ENCODE assay signal across 8 cellular contexts in the genomic region with DNA sequence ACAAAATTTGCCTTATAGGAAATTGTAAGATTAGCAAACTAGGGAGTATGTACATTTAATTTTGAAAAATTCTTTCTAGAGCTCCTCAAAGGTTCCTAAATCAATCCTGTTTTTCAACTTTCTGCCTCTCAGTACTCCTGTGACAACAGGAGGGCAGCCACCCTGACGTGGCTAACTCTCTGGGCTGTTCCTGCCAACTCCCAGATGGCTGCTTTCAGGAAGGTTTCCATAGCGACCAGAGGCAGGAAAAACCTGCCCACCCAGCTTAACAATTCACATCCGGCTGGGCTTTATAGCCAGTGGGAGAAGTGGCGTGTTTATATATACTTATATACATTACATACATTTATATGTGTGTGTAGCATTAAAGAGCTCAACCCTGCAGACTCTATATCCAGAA. TPM values are rescaled to one million over a fixed set of nuclear protein-coding genes. Genes with fewer than 3 reads are reported as not detected.
DNase-seq lines count a peak whose midpoint lies in the region; ATAC-seq and TF ChIP-seq lines count a peak whose summit lies in the region.

No MANE protein-coding gene starts in this region.

- H3K79me2 ChIP-seq in MM.1S (ENCODE audit: low read length) = no peaks in the 10 kb centered on the region

- peaks cover 22% of the 10 kb centered on the region for H3K4me1 Mint-ChIP-seq in osteocyte (ENCODE audit: unreplicated experiment)
- H3K4me1 Mint-ChIP-seq in activated CD4-positive, alpha-beta T cell treated with anti-CD3 and anti-CD28 coated beads, Interleukin-2, amount 10 ng/mL, durations not matched to agents 24 days and 14 days = peaks cover 39% of the 10 kb centered on the region

- H3K27me3 Mint-ChIP-seq in osteocyte (ENCODE audit: unreplicated experiment) = no peaks in the 10 kb centered on the region
- no peaks in the 10 kb centered on the region for H3K27me3 Mint-ChIP-seq in activated CD4-positive, alpha-beta T cell treated with anti-CD3 and anti-CD28 coated beads, Interleukin-2, amount 10 ng/mL, durations not matched to agents 24 days and 14 days

- H2AFZ ChIP-seq in MM.1S (ENCODE audit: low read length) = no peak overlapping the region

- H3K9ac ChIP-seq in MM.1S (ENCODE audit: low read length) = no peak overlapping the region

- H3F3A ChIP-seq in MM.1S (ENCODE audit: insufficient read depth, low read length) = no peaks in the 10 kb centered on the region

- H4K20me1 ChIP-seq in MM.1S (ENCODE audit: insufficient read depth, low read length) = no peaks in the 10 kb centered on the region

- no peak overlapping the region for H3K27ac ChIP-seq in MM.1S (ENCODE audit: low read length)

- intact Hi-C loops in activated CD4-positive, alpha-beta T cell treated with anti-CD3 and anti-CD28 coated beads, Interleukin-2, amount 10 ng/mL, durations not matched to agents 24 days and 14 days (cut with micrococcal nuclease) = no loop called here

- no peaks in the 10 kb centered on the region for H3K9me2 ChIP-seq in MM.1S (replicated peaks; ENCODE audit: insufficient read depth, low read length)

- no peaks in the 10 kb centered on the region for H3K4me1 ChIP-seq in MM.1S (ENCODE audit: low read length)

- H3K9me3 ChIP-seq in MM.1S (replicated peaks; ENCODE audit: insufficient read depth, low read length) = no peaks in the 10 kb centered on the region

- no peak for ATAC-seq in GM21723 (IDR thresholded peaks at IDR 0.05; ENCODE audit: unreplicated experiment)

- H3K36me3 Mint-ChIP-seq in osteocyte (ENCODE audit: unreplicated experiment) = peaks cover 4% of the 10 kb centered on the region
- H3K36me3 Mint-ChIP-seq in activated CD4-positive, alpha-beta T cell treated with anti-CD3 and anti-CD28 coated beads, Interleukin-2, amount 10 ng/mL, durations not matched to agents 24 days and 14 days (ENCODE audit: low read depth) = peaks cover 28% of the 10 kb centered on the region

- DNase-seq in DMS79 (lab: John Stamatoyannopoulos, UW) (peak; percentile 46), NCI-H2227 (lab: John Stamatoyannopoulos, UW; ENCODE audit: unreplicated experiment) (peak; percentile 62), fibroblast of mammary gland (ENCODE audit: low read depth) (peak; percentile 33), osteocyte (ENCODE audit: extremely low spot score, unreplicated experiment) (peak; percentile 88), MM.1S (no peak), OCI-M2 (lab: John Stamatoyannopoulos, UW; ENCODE audit: unreplicated experiment) (no peak)
- DNase-seq in activated CD4-positive, alpha-beta T cell treated with anti-CD3 and anti-CD28 coated beads, Interleukin-2, amount 10 ng/mL, durations not matched to agents 24 days and 14 days = no peak

- no peak overlapping the region for H3K4me3 Mint-ChIP-seq in osteocyte (ENCODE audit: unreplicated experiment)
- no peak overlapping the region for H3K4me3 Mint-ChIP-seq in activated CD4-positive, alpha-beta T cell treated with anti-CD3 and anti-CD28 coated beads, Interleukin-2, amount 10 ng/mL, durations not matched to agents 24 days and 14 days

- no peaks in the 10 kb centered on the region for H3K27me3 ChIP-seq in MM.1S (replicated peaks; ENCODE audit: insufficient read depth, low read length)

- no peak overlapping the region for H3K4me3 ChIP-seq in fibroblast of mammary gland (ENCODE audit: control insufficient read depth, low read depth, low read length)
- H3K4me3 ChIP-seq in MM.1S (ENCODE audit: low read length) = no peak overlapping the region

- H3K27ac Mint-ChIP-seq in osteocyte (ENCODE audit: unreplicated experiment) = peak overlapping the region; percentile 99
- no peak overlapping the region for H3K27ac Mint-ChIP-seq in activated CD4-positive, alpha-beta T cell treated with anti-CD3 and anti-CD28 coated beads, Interleukin-2, amount 10 ng/mL, durations not matched to agents 24 days and 14 days

- no peaks in the 10 kb centered on the region for H3K36me3 ChIP-seq in MM.1S (replicated peaks; ENCODE audit: insufficient read depth, low read length)

- H3K4me2 ChIP-seq in MM.1S (ENCODE audit: low read depth, low read length) = no peak overlapping the region

- TF ChIP-seq CTCF in fibroblast of mammary gland (conservative IDR thresholded peaks at IDR 0.05; ENCODE audit: control insufficient read depth, insufficient read depth, low read depth, low read length) (no peak), osteocyte (IDR thresholded peaks at IDR 0.05) (no peak), MM.1S (IDR thresholded peaks at IDR 0.05; ENCODE audit: low read length) (no peak)

- H3K9me3 Mint-ChIP-seq in osteocyte (ENCODE audit: unreplicated experiment) = no peaks in the 10 kb centered on the region
- no peaks in the 10 kb centered on the region for H3K9me3 Mint-ChIP-seq in activated CD4-positive, alpha-beta T cell treated with anti-CD3 and anti-CD28 coated beads, Interleukin-2, amount 10 ng/mL, durations not matched to agents 24 days and 14 days

RNA-seq across cellular contexts. Expression of a gene that starts 26.5 kb away (rescaled TPM):
- 69.8 and 81.6 TPM in 2 replicates for total RNA-seq in osteocyte
- total RNA-seq in activated CD4-positive, alpha-beta T cell treated with anti-CD3 and anti-CD28 coated beads, Interleukin-2, amount 10 ng/mL, durations not matched to agents 24 days and 14 days = 38.0 and 45.5 TPM in 2 replicates

RNA-seq across cellular contexts. Expression of a gene that starts 50.6 kb away (rescaled TPM):
- 74.1 and 75.0 TPM in 2 replicates for total RNA-seq in osteocyte
- total RNA-seq in activated CD4-positive, alpha-beta T cell treated with anti-CD3 and anti-CD28 coated beads, Interleukin-2, amount 10 ng/mL, durations not matched to agents 24 days and 14 days = 172 and 173 TPM in 2 replicates

Comparison
In these comparisons a context has a peak if more than half of its experiments do, and no peak if none do; other contexts are left out.
1. DNase-seq: peak in DMS79 (single experiment), NCI-H2227 (single experiment), fibroblast of mammary gland (single experiment) and osteocyte (single experiment); none in MM.1S (single experiment), OCI-M2 (single experiment) and activated CD4-positive, alpha-beta T cell treated with anti-CD3 and anti-CD28 coated beads, Interleukin-2, amount 10 ng/mL, durations not matched to agents 24 days and 14 days (single experiment).